ENCODE assay signal across 1 cellular context in the genomic region with DNA sequence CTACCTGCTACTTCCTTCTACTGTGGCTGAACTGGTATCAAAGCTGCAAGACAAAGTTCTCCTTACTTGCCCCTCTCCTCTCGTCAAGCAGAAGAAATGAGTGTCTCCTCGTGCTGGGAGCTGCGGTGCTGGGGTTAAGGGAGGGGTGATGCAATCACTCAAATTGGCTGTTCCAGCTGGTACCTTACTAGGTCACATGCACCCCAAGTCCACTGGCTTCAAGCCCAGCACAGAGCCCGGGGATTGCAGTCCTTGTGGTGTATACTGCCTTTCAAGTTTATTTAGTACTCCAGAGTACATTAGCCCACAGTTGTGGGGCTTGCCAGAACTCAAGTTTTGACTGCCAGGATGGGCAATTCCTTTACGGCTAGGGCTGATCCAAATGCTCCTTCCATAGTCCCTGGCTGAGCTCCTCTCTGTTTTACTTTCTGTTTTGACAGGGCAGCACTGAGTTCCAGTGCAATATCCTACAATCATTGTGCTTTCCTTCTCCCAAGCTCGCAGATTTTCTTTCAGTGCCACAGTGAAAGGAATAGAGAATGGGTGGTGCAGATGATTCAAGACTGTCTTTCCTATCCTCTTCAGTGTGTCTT.
TF ChIP-seq lines count a peak whose summit lies in the region.

No MANE protein-coding gene starts in this region.

TF ChIP-seq in HepG2, 621 proteins besides CTCF, POLR2A, EP300 and RAD21 (continued from another document):
- no peak for TF ChIP-seq ZNF652 (CRISPR knock-in tag; IDR thresholded peaks at IDR 0.05; ENCODE audit: borderline replicate concordance, low read depth)
